In genomic region chr5:95222836-95223235, GRCh38 we compare ENCODE assay signal across 39 cellular contexts.
"Had no signal": no experiment of that assay in that cellular context is flagged by ENCODE, and none has a peak within 500 bp of the region (broad histone marks: within the 10 kb centered on the region; RNA-seq: fewer than 3 reads in every experiment).

No MANE protein-coding gene starts in this region.

- H3K9me3 ChIP-seq: adrenal gland, ascending aorta, body of pancreas, breast epithelium had no signal

- H3K36me3 Mint-ChIP-seq: activated naive CD4-positive, alpha-beta T cell treated with anti-CD3 and anti-CD28 coated beads, Interleukin-2, amount 10 ng/mL, durations not matched to agents 7 days and 5 days; activated naive CD4-positive, alpha-beta T cell treated with anti-CD3 and anti-CD28 coated beads, Interleukin-2, amount 50 U/mL, for 24 hours; activated naive CD4-positive, alpha-beta T cell treated with anti-CD3 and anti-CD28 coated beads, Interleukin-2, amount 50 U/mL, for 72 hours; activated naive CD8-positive, alpha-beta T cell; activated naive CD8-positive, alpha-beta T cell treated with anti-CD3 and anti-CD28 coated beads for 36 hours; activated naive CD8-positive, alpha-beta T cell treated with anti-CD3 and anti-CD28 coated beads, Interleukin-2, amount 10 ng/mL, durations not matched to agents 7 days and 5 days; brain had no signal

- H3K27ac ChIP-seq: adrenal gland, ascending aorta, body of pancreas, brain microvascular endothelial cell, breast epithelium, cardiac muscle cell had no signal

- H3K9me3 Mint-ChIP-seq: activated naive CD4-positive, alpha-beta T cell treated with anti-CD3 and anti-CD28 coated beads for 36 hours; activated naive CD4-positive, alpha-beta T cell treated with anti-CD3 and anti-CD28 coated beads, Interleukin-2, amount 10 ng/mL, durations not matched to agents 7 days and 5 days; activated naive CD4-positive, alpha-beta T cell treated with anti-CD3 and anti-CD28 coated beads, Interleukin-2, amount 50 U/mL, for 72 hours; activated naive CD8-positive, alpha-beta T cell treated with anti-CD3 and anti-CD28 coated beads for 36 hours; activated naive CD8-positive, alpha-beta T cell treated with anti-CD3 and anti-CD28 coated beads, Interleukin-2, amount 10 ng/mL, durations not matched to agents 7 days and 5 days; activated naive CD8-positive, alpha-beta T cell treated with anti-CD3 and anti-CD28 coated beads, Interleukin-2, amount 50 U/mL, for 24 hours; activated T-cell treated with anti-CD3 and anti-CD28 coated beads, Interleukin-2, amount 50 U/mL, for 24 hours; activated T-cell treated with anti-CD3 and anti-CD28 coated beads, Interleukin-2, amount 50 U/mL, for 4 hours; activated T-cell treated with anti-CD3 and anti-CD28 coated beads, Interleukin-2, amount 50 U/mL, for 72 hours; activated T-helper 1 cell treated with anti-CD3 and anti-CD28 coated beads, Interleukin-12 subunit alpha, Interleukin-12 subunit beta, Interleukin-2, Interleukin-4 antibody, amounts not matched to agents 30 ng/mL and 10 ng/mL and 1 ng/mL, durations not matched to agents 14 hours and 24 hours and 36 hours; activated T-helper 17 cell treated with anti-CD3 and anti-CD28 coated beads, Interleukin-2, amount 50 U/mL, for 72 hours; activated T-helper 2 cell treated with anti-CD3 and anti-CD28 coated beads, Interferon-gamma antibody, Interleukin-2, Interleukin-4, amounts not matched to agents 10 μg/mL and 5 μg/mL and 100 μg/mL, durations not matched to agents 14 hours and 24 hours and 36 hours; brain; central memory CD8-positive, alpha-beta T cell had no signal

- H3K27ac Mint-ChIP-seq: activated naive CD4-positive, alpha-beta T cell treated with anti-CD3 and anti-CD28 coated beads for 36 hours; activated naive CD4-positive, alpha-beta T cell treated with anti-CD3 and anti-CD28 coated beads, Interleukin-2, amount 10 ng/mL, durations not matched to agents 7 days and 5 days; activated naive CD4-positive, alpha-beta T cell treated with anti-CD3 and anti-CD28 coated beads, Interleukin-2, amount 50 U/mL, for 24 hours; activated naive CD4-positive, alpha-beta T cell treated with anti-CD3 and anti-CD28 coated beads, Interleukin-2, amount 50 U/mL, for 72 hours; activated naive CD8-positive, alpha-beta T cell; activated naive CD8-positive, alpha-beta T cell treated with anti-CD3 and anti-CD28 coated beads for 36 hours; activated naive CD8-positive, alpha-beta T cell treated with anti-CD3 and anti-CD28 coated beads, Interleukin-2, amount 10 ng/mL, durations not matched to agents 7 days and 5 days; activated naive CD8-positive, alpha-beta T cell treated with anti-CD3 and anti-CD28 coated beads, Interleukin-2, amount 50 U/mL, for 24 hours; activated T-cell treated with anti-CD3 and anti-CD28 coated beads, Interleukin-2, amount 50 U/mL, for 24 hours; activated T-cell treated with anti-CD3 and anti-CD28 coated beads, Interleukin-2, amount 50 U/mL, for 72 hours; activated T-helper 1 cell treated with anti-CD3 and anti-CD28 coated beads, Interleukin-12 subunit alpha, Interleukin-12 subunit beta, Interleukin-2, Interleukin-4 antibody, amounts not matched to agents 30 ng/mL and 10 ng/mL and 1 ng/mL, durations not matched to agents 14 hours and 24 hours and 36 hours; activated T-helper 17 cell treated with anti-CD3 and anti-CD28 coated beads, Interleukin-2, amount 50 U/mL, for 72 hours; activated T-helper 2 cell treated with anti-CD3 and anti-CD28 coated beads, Interferon-gamma antibody, Interleukin-2, Interleukin-4, amounts not matched to agents 10 μg/mL and 5 μg/mL and 100 μg/mL, durations not matched to agents 14 hours and 24 hours and 36 hours; brain had no signal

- H3K27me3 Mint-ChIP-seq: activated naive CD4-positive, alpha-beta T cell treated with anti-CD3 and anti-CD28 coated beads, Interleukin-2, amount 10 ng/mL, durations not matched to agents 7 days and 5 days; activated naive CD4-positive, alpha-beta T cell treated with anti-CD3 and anti-CD28 coated beads, Interleukin-2, amount 50 U/mL, for 24 hours; activated naive CD8-positive, alpha-beta T cell; activated naive CD8-positive, alpha-beta T cell treated with anti-CD3 and anti-CD28 coated beads for 36 hours; activated naive CD8-positive, alpha-beta T cell treated with anti-CD3 and anti-CD28 coated beads, Interleukin-2, amount 10 ng/mL, durations not matched to agents 7 days and 5 days; activated naive CD8-positive, alpha-beta T cell treated with anti-CD3 and anti-CD28 coated beads, Interleukin-2, amount 50 U/mL, for 24 hours; activated T-cell treated with anti-CD3 and anti-CD28 coated beads, Interleukin-2, amount 50 U/mL, for 24 hours; activated T-helper 17 cell treated with anti-CD3 and anti-CD28 coated beads, Interleukin-2, amount 50 U/mL, for 72 hours; brain; central memory CD8-positive, alpha-beta T cell had no signal

- DNase-seq: activated effector memory CD4-positive, alpha-beta T cell treated with anti-CD3 and anti-CD28 coated beads, Interleukin-2, amount 50 U/mL, for 16 hours; activated effector memory CD4-positive, alpha-beta T cell treated with Interleukin-2 at 50 U/mL for 16 hours; activated gamma-delta T cell; activated gamma-delta T cell treated with Interleukin-2 at 50 U/mL for 16 hours; activated naive CD4-positive, alpha-beta T cell; activated naive CD4-positive, alpha-beta T cell treated with anti-CD3 and anti-CD28 coated beads for 36 hours; activated naive CD4-positive, alpha-beta T cell treated with anti-CD3 and anti-CD28 coated beads, Interleukin-2, amount 10 ng/mL, durations not matched to agents 7 days and 5 days; activated naive CD4-positive, alpha-beta T cell treated with anti-CD3 and anti-CD28 coated beads, Interleukin-2, amount 50 U/mL, for 16 hours; activated naive CD4-positive, alpha-beta T cell treated with Interleukin-2 at 50 U/mL for 16 hours; activated naive CD8-positive, alpha-beta T cell treated with anti-CD3 and anti-CD28 coated beads for 36 hours; activated naive CD8-positive, alpha-beta T cell treated with anti-CD3 and anti-CD28 coated beads, Interleukin-2, amount 10 ng/mL, durations not matched to agents 7 days and 5 days; activated naive CD8-positive, alpha-beta T cell treated with anti-CD3 and anti-CD28 coated beads, Interleukin-2, amount 50 U/mL, for 24 hours; activated T-cell treated with anti-CD3 and anti-CD28 coated beads, Interleukin-2, amount 50 U/mL, for 24 hours; activated T-cell treated with anti-CD3 and anti-CD28 coated beads, Interleukin-2, amount 50 U/mL, for 4 hours; activated T-cell treated with anti-CD3 and anti-CD28 coated beads, Interleukin-2, amount 50 U/mL, for 48 hours; activated T-cell treated with anti-CD3 and anti-CD28 coated beads, Interleukin-2, amount 50 U/mL, for 72 hours; adrenal gland; amniotic stem cell; amygdala; anterior cingulate cortex; aorta; body of pancreas; brain microvascular endothelial cell; caudate nucleus; central memory CD4-positive, alpha-beta T cell; cerebellar nuclear complex had no signal

- H3K27me3 ChIP-seq: adrenal gland, ascending aorta, body of pancreas, brain microvascular endothelial cell, breast epithelium, cardiac muscle cell had no signal

- H3K4me1 Mint-ChIP-seq: activated naive CD4-positive, alpha-beta T cell treated with anti-CD3 and anti-CD28 coated beads, Interleukin-2, amount 10 ng/mL, durations not matched to agents 7 days and 5 days; activated naive CD4-positive, alpha-beta T cell treated with anti-CD3 and anti-CD28 coated beads, Interleukin-2, amount 50 U/mL, for 24 hours; activated naive CD8-positive, alpha-beta T cell treated with anti-CD3 and anti-CD28 coated beads for 36 hours; activated naive CD8-positive, alpha-beta T cell treated with anti-CD3 and anti-CD28 coated beads, Interleukin-2, amount 10 ng/mL, durations not matched to agents 7 days and 5 days; activated naive CD8-positive, alpha-beta T cell treated with anti-CD3 and anti-CD28 coated beads, Interleukin-2, amount 50 U/mL, for 24 hours; activated T-helper 17 cell treated with anti-CD3 and anti-CD28 coated beads, Interleukin-2, amount 50 U/mL, for 72 hours; central memory CD8-positive, alpha-beta T cell had no signal

- H3K4me3 ChIP-seq: adrenal gland, ascending aorta, body of pancreas, breast epithelium, cardiac muscle cell had no signal

- H3K36me3 ChIP-seq: adrenal gland, ascending aorta, brain microvascular endothelial cell, breast epithelium, cardiac muscle cell had no signal

- H3K4me3 Mint-ChIP-seq: activated naive CD4-positive, alpha-beta T cell treated with anti-CD3 and anti-CD28 coated beads for 36 hours; activated naive CD4-positive, alpha-beta T cell treated with anti-CD3 and anti-CD28 coated beads, Interleukin-2, amount 10 ng/mL, durations not matched to agents 7 days and 5 days; activated naive CD4-positive, alpha-beta T cell treated with anti-CD3 and anti-CD28 coated beads, Interleukin-2, amount 50 U/mL, for 24 hours; activated naive CD8-positive, alpha-beta T cell; activated naive CD8-positive, alpha-beta T cell treated with anti-CD3 and anti-CD28 coated beads for 36 hours; activated naive CD8-positive, alpha-beta T cell treated with anti-CD3 and anti-CD28 coated beads, Interleukin-2, amount 10 ng/mL, durations not matched to agents 7 days and 5 days; activated naive CD8-positive, alpha-beta T cell treated with anti-CD3 and anti-CD28 coated beads, Interleukin-2, amount 50 U/mL, for 24 hours; activated T-cell treated with anti-CD3 and anti-CD28 coated beads, Interleukin-2, amount 50 U/mL, for 24 hours; activated T-cell treated with anti-CD3 and anti-CD28 coated beads, Interleukin-2, amount 50 U/mL, for 4 hours; activated T-cell treated with anti-CD3 and anti-CD28 coated beads, Interleukin-2, amount 50 U/mL, for 72 hours; activated T-helper 1 cell treated with anti-CD3 and anti-CD28 coated beads, Interleukin-12 subunit alpha, Interleukin-12 subunit beta, Interleukin-2, Interleukin-4 antibody, amounts not matched to agents 30 ng/mL and 10 ng/mL and 1 ng/mL, durations not matched to agents 14 hours and 24 hours and 36 hours; activated T-helper 17 cell treated with anti-CD3 and anti-CD28 coated beads, Interleukin-2, amount 50 U/mL, for 72 hours; brain; central memory CD8-positive, alpha-beta T cell had no signal

- FAIRE-seq: astrocyte, bronchial epithelial cell had no signal

- H3K4me1 ChIP-seq: adrenal gland, ascending aorta, body of pancreas, breast epithelium had no signal

- ATAC-seq: activated naive CD4-positive, alpha-beta T cell treated with anti-CD3 and anti-CD28 coated beads, Interleukin-2, amount 50 U/mL, for 72 hours; activated naive CD8-positive, alpha-beta T cell treated with anti-CD3 and anti-CD28 coated beads, Interleukin-2, amount 50 U/mL, for 24 hours; activated T-cell treated with anti-CD3 and anti-CD28 coated beads, Interleukin-2, amount 50 U/mL, for 4 hours; activated T-cell treated with anti-CD3 and anti-CD28 coated beads, Interleukin-2, amount 50 U/mL, for 72 hours; activated T-helper 17 cell treated with anti-CD3 and anti-CD28 coated beads, Interleukin-2, amount 50 U/mL, for 72 hours; body of pancreas had no signal
